ENCODE assay signal across 1 cellular context in the genomic region with DNA sequence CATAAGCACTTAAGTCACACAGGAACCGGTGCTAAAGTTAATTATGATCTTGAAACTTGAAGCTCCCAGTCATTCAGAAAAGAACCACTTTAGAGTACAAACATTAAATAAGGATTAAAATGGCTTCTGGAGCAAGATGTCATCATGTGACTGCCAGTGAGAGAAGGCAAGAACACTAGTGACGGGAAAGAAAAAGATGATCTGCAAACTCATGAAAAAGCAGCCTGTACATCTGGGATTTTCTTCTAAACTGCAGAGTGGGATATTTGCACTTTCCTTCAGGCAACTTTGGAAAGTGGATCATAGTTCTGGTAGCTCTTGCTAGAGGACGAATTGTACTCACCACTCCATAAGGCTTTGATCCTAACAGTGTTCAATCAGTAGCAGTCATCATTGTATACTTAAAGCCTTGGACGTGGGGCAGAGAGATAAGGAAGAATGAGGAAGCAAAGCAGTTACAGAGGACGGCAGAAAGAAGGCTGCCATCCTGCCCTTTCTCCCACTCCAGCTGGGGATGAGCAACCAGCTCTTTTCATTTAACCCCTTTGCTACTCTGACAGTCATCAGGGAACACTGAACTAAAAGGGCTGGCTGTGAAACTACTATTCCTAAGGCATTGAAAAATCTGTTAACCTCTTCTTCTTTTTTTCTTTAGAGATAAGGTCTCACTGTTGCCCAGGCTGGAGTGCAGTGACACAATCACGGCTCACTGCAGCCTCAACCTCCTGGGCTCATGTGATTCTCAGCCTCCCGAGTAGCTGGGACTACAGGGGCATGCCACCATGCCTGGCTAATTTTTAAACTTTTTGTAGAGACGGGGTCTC.
A peak's percentile ranks its signal among the peaks of the same experiment; 100 is the strongest.
TF ChIP-seq lines count a peak whose summit lies in the region.

No MANE protein-coding gene starts in this region.

TF ChIP-seq in K562, 482 proteins besides CTCF, POLR2A, EP300 and RAD21 (continued from another document and continues in another):
- TF ChIP-seq, protein P1, sequence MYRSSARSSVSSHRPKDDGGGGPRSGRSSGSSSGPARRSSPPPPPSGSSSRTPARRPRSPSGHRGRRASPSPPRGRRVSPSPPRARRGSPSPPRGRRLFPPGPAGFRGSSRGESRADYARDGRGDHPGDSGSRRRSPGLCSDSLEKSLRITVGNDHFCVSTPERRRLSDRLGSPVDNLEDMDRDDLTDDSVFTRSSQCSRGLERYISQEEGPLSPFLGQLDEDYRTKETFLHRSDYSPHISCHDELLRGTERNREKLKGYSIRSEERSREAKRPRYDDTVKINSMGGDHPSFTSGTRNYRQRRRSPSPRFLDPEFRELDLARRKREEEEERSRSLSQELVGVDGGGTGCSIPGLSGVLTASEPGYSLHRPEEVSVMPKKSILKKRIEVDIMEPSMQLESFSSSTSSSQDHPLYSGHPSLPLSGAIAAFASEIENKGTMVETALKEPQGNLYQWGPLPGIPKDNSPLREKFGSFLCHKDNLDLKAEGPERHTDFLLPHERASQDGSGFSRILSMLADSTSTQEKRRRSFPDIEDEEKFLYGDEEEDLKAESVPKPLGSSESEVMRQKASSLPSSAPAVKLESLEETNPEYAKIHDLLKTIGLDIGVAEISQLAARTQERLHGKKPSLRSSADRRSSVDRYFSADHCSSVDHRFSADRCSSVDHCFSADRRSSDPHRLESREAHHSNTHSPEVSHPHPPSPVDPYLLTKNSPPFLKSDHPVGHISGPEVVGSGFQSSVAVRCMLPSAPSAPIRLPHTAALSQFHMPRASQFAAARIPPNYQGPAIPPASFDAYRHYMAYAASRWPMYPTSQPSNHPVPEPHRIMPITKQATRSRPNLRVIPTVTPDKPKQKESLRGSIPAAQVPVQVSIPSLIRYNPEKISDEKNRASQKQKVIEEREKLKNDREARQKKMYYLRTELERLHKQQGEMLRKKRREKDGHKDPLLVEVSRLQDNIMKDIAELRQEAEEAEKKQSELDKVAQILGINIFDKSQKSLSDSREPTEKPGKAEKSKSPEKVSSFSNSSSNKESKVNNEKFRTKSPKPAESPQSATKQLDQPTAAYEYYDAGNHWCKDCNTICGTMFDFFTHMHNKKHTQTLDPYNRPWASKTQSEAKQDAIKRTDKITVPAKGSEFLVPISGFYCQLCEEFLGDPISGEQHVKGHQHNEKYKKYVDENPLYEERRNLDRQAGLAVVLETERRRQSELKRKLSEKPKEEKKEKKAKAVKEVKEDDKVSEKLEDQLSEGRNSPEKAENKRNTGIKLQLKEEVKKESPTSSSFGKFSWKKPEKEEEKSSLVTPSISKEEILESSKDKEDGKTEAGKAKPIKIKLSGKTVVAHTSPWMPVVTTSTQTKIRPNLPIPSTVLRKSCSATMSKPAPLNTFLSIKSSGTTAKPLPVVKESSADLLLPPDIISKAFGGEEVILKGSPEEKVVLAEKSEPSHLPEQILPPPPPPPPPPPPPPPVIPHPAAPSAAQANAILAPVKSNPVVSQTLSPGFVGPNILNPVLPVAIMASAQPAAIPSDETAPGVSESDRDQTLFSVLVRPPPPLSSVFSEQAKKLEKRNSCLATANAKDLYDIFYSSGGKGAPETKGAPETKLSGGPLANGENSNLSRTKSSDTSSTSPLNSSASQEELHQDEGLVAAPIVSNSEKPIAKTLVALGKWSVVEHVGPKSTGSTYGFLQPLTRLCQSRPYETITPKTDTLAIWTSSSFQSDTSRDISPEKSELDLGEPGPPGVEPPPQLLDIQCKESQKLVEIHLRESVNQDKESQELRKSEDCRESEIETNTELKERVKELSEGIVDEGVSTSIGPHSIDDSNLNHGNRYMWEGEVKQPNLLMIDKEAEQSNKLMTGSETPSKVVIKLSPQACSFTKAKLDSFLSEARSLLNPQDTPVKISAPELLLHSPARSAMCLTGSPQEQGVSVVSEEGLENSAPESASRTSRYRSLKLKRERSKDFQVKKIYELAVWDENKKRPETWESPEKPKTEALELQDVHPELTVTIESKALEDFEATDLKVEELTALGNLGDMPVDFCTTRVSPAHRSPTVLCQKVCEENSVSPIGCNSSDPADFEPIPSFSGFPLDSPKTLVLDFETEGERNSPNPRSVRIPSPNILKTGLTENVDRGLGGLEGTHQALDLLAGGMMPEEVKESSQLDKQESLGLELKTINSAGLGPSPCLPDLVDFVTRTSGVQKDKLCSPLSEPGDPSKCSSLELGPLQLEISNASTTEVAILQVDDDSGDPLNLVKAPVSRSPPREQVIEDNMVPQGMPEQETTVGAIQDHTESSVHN (IDR thresholded peaks at IDR 0.05; ENCODE audit: borderline replicate concordance in 1 of 2, low read depth in 1 of 2): no peak
- TF ChIP-seq TOE1 (IDR thresholded peaks at IDR 0.05; ENCODE audit: borderline replicate concordance) (no peak; the same call in 1 of the 2 replicates), TOE1 (CRISPR knock-in tag; IDR thresholded peaks at IDR 0.05; ENCODE audit: borderline replicate concordance, low read depth) (no peak), TARDBP (IDR thresholded peaks at IDR 0.05) (no peak), ZNF830 (CRISPR knock-in tag; IDR thresholded peaks at IDR 0.05) (no peak), ESRRA (IDR thresholded peaks at IDR 0.05; ENCODE audit: borderline replicate concordance, low read depth) (peak; percentile 51; the same call in 1 of the 2 replicates), SMARCE1 (IDR thresholded peaks at IDR 0.05) (peak; percentile 93), POLR2G (IDR thresholded peaks at IDR 0.05; ENCODE audit: low read depth, low read length) (no peak), ZNF224 (CRISPR knock-in tag; IDR thresholded peaks at IDR 0.05) (no peak), ZNF445 (CRISPR knock-in tag; IDR thresholded peaks at IDR 0.05; ENCODE audit: low read depth) (no peak), PCBP2 (IDR thresholded peaks at IDR 0.05; ENCODE audit: low read depth, low read length, poor library complexity, severe bottlenecking) (no peak), TEAD2 (tag; IDR thresholded peaks at IDR 0.05) (peak; percentile 10; the same call in 1 of the 2 replicates), C11orf30 (IDR thresholded peaks at IDR 0.05; ENCODE audit: low read depth) (peak; percentile 22; the same call in 1 of the 2 replicates), NFRKB (IDR thresholded peaks at IDR 0.05; ENCODE audit: low read depth) (no peak), NEUROD1 (IDR thresholded peaks at IDR 0.05; ENCODE audit: borderline replicate concordance, low read depth, low read length, partially characterized antibody) (peak; percentile 45), JUNB (CRISPR knock-in tag; conservative IDR thresholded peaks at IDR 0.05) (no peak), GATAD2B (IDR thresholded peaks at IDR 0.05; ENCODE audit: borderline replicate concordance) (peak; percentile 52; the same call in 1 of the 2 replicates), LCOR (CRISPR knock-in tag; IDR thresholded peaks at IDR 0.05) (no peak), TCF7L2 (IDR thresholded peaks at IDR 0.05; ENCODE audit: low read depth, low read length) (no peak), ZNF586 (CRISPR knock-in tag; conservative IDR thresholded peaks at IDR 0.05) (no peak), HDAC3 (IDR thresholded peaks at IDR 0.05; ENCODE audit: borderline replicate concordance, partially characterized antibody) (peak; percentile 55), HDGF (IDR thresholded peaks at IDR 0.05) (no peak), SOX6 (IDR thresholded peaks at IDR 0.05) (peak; percentile 85), NFATC3 (IDR thresholded peaks at IDR 0.05) (peak; percentile 58; the same call in 1 of the 2 replicates)
- TF ChIP-seq, protein P2, sequence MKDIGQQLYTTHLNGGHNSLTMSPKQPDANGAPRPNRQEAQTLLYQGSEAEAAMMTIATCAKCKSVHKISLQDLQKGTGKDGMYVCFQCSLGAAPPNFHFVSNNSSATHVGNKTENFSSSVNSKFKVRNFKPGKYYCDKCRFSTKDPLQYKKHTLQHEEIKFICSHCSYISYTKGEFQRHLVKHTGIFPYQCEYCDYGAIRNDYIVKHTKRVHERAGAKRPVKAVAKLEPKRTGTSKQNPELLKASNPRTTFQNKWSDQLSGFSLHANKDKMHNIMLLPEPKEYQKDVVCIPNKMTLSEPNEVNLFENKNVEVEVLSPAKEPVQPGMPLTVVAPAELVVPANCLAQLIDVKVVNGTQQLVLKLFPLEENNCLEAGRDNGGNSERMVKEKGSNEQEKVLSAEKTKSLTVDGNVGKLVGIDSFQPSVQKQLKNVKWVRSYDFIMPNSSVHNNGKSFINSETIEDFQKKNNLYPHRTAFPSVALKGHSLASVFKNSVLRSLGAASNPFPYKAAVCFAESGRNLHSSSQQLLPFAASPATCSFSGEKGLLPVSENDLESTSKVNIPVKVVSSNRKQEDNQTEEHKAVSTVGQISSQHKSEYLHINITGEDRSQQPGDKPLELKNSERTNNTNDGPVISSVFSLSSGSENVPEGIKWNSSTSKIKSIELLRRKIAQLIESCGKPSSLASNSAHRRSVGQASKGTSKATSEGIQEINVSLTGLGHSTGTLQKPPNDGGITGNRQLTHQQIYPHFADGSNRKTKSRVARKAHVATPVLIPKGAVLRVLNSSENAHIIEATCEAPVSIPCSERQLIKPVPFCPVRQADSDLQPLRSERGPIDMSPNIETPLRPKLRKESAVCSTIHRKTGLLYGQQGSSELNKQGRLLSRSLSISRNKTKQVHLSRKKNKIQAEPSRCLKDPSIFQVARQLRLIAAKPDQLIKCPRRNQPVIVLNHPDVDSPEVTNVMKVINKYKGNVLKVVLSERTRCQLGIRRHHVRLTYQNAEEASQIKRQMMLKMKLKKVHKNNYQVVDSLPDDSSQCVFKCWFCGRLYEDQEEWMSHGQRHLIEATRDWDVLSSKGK (CRISPR knock-in tag; IDR thresholded peaks at IDR 0.05): no peak
- TF ChIP-seq, protein P3, sequence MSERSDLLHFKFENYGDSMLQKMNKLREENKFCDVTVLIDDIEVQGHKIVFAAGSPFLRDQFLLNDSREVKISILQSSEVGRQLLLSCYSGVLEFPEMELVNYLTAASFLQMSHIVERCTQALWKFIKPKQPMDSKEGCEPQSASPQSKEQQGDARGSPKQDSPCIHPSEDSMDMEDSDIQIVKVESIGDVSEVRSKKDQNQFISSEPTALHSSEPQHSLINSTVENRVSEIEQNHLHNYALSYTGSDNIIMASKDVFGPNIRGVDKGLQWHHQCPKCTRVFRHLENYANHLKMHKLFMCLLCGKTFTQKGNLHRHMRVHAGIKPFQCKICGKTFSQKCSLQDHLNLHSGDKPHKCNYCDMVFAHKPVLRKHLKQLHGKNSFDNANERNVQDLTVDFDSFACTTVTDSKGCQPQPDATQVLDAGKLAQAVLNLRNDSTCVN (CRISPR knock-in tag; IDR thresholded peaks at IDR 0.05): no peak
- TF ChIP-seq, protein P4, sequence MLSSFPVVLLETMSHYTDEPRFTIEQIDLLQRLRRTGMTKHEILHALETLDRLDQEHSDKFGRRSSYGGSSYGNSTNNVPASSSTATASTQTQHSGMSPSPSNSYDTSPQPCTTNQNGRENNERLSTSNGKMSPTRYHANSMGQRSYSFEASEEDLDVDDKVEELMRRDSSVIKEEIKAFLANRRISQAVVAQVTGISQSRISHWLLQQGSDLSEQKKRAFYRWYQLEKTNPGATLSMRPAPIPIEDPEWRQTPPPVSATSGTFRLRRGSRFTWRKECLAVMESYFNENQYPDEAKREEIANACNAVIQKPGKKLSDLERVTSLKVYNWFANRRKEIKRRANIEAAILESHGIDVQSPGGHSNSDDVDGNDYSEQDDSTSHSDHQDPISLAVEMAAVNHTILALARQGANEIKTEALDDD (IDR thresholded peaks at IDR 0.05): 0 out of 2 replicates have a peak, but pooled peaks have one; percentile 7
- TF ChIP-seq, protein P5, sequence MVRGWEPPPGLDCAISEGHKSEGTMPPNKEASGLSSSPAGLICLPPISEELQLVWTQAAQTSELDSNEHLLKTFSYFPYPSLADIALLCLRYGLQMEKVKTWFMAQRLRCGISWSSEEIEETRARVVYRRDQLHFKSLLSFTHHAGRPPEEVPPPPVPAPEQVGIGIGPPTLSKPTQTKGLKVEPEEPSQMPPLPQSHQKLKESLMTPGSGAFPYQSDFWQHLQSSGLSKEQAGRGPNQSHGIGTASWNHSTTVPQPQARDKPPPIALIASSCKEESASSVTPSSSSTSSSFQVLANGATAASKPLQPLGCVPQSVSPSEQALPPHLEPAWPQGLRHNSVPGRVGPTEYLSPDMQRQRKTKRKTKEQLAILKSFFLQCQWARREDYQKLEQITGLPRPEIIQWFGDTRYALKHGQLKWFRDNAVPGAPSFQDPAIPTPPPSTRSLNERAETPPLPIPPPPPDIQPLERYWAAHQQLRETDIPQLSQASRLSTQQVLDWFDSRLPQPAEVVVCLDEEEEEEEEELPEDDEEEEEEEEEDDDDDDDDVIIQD (CRISPR knock-in tag; IDR thresholded peaks at IDR 0.05): no peak
- TF ChIP-seq, protein P6, sequence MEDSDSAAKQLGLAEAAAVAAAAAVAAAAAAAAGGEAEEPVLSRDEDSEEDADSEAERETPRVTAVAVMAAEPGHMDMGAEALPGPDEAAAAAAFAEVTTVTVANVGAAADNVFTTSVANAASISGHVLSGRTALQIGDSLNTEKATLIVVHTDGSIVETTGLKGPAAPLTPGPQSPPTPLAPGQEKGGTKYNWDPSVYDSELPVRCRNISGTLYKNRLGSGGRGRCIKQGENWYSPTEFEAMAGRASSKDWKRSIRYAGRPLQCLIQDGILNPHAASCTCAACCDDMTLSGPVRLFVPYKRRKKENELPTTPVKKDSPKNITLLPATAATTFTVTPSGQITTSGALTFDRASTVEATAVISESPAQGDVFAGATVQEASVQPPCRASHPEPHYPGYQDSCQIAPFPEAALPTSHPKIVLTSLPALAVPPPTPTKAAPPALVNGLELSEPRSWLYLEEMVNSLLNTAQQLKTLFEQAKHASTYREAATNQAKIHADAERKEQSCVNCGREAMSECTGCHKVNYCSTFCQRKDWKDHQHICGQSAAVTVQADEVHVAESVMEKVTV (CRISPR knock-in tag; IDR thresholded peaks at IDR 0.05): no peak
